2 cellular contexts compared by ENCODE assay signal in the genomic region with DNA sequence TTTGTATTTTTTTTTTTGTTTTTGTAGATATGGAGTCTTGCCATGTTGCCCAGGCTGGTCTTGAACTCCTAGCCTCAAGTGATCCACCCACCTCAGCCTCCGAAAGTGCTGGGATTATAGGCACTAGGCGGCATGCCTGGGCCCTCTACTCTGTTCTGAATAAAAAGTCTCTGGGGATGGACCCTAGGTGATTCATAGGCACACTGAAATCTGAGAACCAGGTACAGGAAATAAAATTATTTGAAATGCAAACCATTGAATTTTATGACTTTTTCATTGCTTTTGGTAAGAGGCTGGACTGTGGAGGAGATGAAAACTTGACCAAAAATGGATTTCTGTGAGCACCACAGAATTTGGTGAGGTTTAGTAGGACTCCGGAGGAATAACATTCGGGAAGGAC.
TF ChIP-seq lines count a peak whose summit lies in the region.

No MANE protein-coding gene starts in this region.

TF ChIP-seq in IMR-90, 13 proteins besides CTCF, POLR2A, EP300 and RAD21:
- TF ChIP-seq, protein P1, sequence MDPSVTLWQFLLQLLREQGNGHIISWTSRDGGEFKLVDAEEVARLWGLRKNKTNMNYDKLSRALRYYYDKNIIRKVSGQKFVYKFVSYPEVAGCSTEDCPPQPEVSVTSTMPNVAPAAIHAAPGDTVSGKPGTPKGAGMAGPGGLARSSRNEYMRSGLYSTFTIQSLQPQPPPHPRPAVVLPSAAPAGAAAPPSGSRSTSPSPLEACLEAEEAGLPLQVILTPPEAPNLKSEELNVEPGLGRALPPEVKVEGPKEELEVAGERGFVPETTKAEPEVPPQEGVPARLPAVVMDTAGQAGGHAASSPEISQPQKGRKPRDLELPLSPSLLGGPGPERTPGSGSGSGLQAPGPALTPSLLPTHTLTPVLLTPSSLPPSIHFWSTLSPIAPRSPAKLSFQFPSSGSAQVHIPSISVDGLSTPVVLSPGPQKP (IDR thresholded peaks at IDR 0.05; ENCODE audit: borderline replicate concordance, low read depth, low read length) = no peak
- TF ChIP-seq FOS (IDR thresholded peaks at IDR 0.05; ENCODE audit: low read depth, low read length) = no peak
- no peak for TF ChIP-seq MAFK (IDR thresholded peaks at IDR 0.05; ENCODE audit: low read depth, low read length)
- TF ChIP-seq BHLHE40 (IDR thresholded peaks at IDR 0.05; ENCODE audit: low read depth, low read length) = no peak
- no peak for TF ChIP-seq NFE2L2 (IDR thresholded peaks at IDR 0.05; ENCODE audit: low read depth, low read length)

TF ChIP-seq in WTC11, 78 proteins besides CTCF, POLR2A, EP300 and RAD21 (continued from another document):
- no peak for TF ChIP-seq SMAD3 (CRISPR knock-in tag; IDR thresholded peaks at IDR 0.05; ENCODE audit: borderline replicate concordance)
- TF ChIP-seq, protein P2, sequence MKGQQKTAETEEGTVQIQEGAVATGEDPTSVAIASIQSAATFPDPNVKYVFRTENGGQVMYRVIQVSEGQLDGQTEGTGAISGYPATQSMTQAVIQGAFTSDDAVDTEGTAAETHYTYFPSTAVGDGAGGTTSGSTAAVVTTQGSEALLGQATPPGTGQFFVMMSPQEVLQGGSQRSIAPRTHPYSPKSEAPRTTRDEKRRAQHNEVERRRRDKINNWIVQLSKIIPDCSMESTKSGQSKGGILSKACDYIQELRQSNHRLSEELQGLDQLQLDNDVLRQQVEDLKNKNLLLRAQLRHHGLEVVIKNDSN (CRISPR knock-in tag; IDR thresholded peaks at IDR 0.05) = no peak
- no peak for TF ChIP-seq ELF4 (CRISPR knock-in tag; IDR thresholded peaks at IDR 0.05; ENCODE audit: low read depth)
- TF ChIP-seq, protein P3, sequence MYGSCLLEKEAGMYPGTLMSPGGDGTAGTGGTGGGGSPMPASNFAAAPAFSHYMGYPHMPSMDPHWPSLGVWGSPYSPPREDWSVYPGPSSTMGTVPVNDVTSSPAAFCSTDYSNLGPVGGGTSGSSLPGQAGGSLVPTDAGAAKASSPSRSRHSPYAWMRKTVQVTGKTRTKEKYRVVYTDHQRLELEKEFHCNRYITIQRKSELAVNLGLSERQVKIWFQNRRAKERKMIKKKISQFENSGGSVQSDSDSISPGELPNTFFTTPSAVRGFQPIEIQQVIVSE (CRISPR knock-in tag; IDR thresholded peaks at IDR 0.05; ENCODE audit: borderline replicate concordance) = no peak
- TF ChIP-seq MYBL2 (CRISPR knock-in tag; IDR thresholded peaks at IDR 0.05) = no peak
